ENCODE assay signal across 9 cellular contexts in the genomic region with DNA sequence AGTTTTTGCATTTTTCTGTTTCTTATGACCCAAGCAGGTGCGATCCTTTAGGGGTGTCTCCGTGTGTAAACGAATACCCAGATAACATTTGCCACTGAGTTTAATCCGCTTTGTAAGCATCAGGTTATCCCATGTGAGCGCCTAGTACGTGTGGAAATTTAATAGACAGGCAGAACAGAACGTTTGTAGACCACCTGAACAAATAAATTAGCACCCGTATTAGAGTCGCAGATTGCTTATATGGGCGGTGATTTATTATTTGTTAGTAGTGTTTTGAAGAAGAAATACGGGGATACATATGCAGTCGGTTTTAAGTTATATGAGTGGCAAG. TPM values are rescaled to one million over a fixed set of nuclear protein-coding genes. Genes with fewer than 3 reads are reported as not detected.
DNase-seq lines count a peak whose midpoint lies in the region; ATAC-seq and TF ChIP-seq lines count a peak whose summit lies in the region.
"Had no signal": no experiment of that assay in that cellular context is flagged by ENCODE, and none has a peak within 500 bp of the region (broad histone marks: within the 10 kb centered on the region; RNA-seq: fewer than 3 reads in every experiment).

No MANE protein-coding gene starts in this region.

- POLR2A ChIA-PET in HEK293T (lab: Yijun Ruan, JAX): interaction anchor here (0.5 to 3.1 kb wide), 11 partner anchors 10 to 1079 kb away, joined by 3 to 69 read pairs (median 3); a partner anchor contains a TSS

- no peak for TF ChIP-seq POLR2A in esophagus squamous epithelium (IDR thresholded peaks at IDR 0.05)

- WGBS in esophagus squamous epithelium, 2 donors: 0% methylated on average over 12 of the region's 12 CpGs

- H3K27ac ChIP-seq in esophagus squamous epithelium: peak overlapping the region; percentile 87 to 98 (median 96)

- DNase-seq in GM12865 (ENCODE audit: low read depth): no peak
- peak; percentile 10 for DNase-seq in HEK293T (ENCODE audit: extremely low spot score)
- peak; percentile 67 for DNase-seq in NCI-H69 (lab: John Stamatoyannopoulos, UW)
- no peak for DNase-seq in esophagus squamous epithelium (lab: John Stamatoyannopoulos, UW)
- DNase-seq in sciatic nerve (ENCODE audit: low spot score): no peak
- no peak for DNase-seq in activated CD8-positive, alpha-beta memory T cell treated with anti-CD3 and anti-CD28 coated beads, Interleukin-2, amount 50 U/mL, for 48 hours
- DNase-seq in NCI-H2029 (lab: John Stamatoyannopoulos, UW): no peak
- no peak for DNase-seq in cerebellum (ENCODE audit: low spot score)

- peak overlapping the region; percentile 77 for H3K4me3 ChIP-seq in GM12865 (ENCODE audit: low read depth, low read length)
- peak overlapping the region; percentile 68 to 95 (median 88) for H3K4me3 ChIP-seq in esophagus squamous epithelium

- TF ChIP-seq CTCF in GM12865 (IDR thresholded peaks at IDR 0.05; ENCODE audit: insufficient read depth, low read depth, low read length, missing control alignments) (no peak), esophagus squamous epithelium (IDR thresholded peaks at IDR 0.05) (no peak)

- CTCF ChIA-PET in HEK293T (lab: Yijun Ruan, JAX): interaction anchor here (0.9 kb wide), 1 partner anchor 11 kb away, joined by 3 read pairs; no protein-coding TSS in a partner anchor

- H3K4me1 ChIP-seq in esophagus squamous epithelium: peaks cover 4 to 38% (median 11%) of the 10 kb centered on the region in 3 donors

- H3K9me3 ChIP-seq in esophagus squamous epithelium: no peaks in the 10 kb centered on the region

- H3K36me3 ChIP-seq in esophagus squamous epithelium: peaks cover 0 to 11% (median 5%) of the 10 kb centered on the region in 3 donors

- intact Hi-C loops in esophagus squamous epithelium (cut with DNase I): no loop called here
- intact Hi-C loops in sciatic nerve (cut with DNase I): no loop called here

- peak; percentile 27 for ATAC-seq in sciatic nerve

- no peaks in the 10 kb centered on the region for H3K27me3 ChIP-seq in esophagus squamous epithelium

TF ChIP-seq in HEK293T, 16 proteins besides CTCF, POLR2A, EP300 and RAD21:
- TF ChIP-seq FOXM1 (IDR thresholded peaks at IDR 0.05; ENCODE audit: borderline replicate concordance): no peak

RNA-seq across cellular contexts. Expression of a gene that starts 0.3 kb away (rescaled TPM):
- total RNA-seq in esophagus squamous epithelium (1 to 10 TPM in 1 of 4 donors, under 1 TPM in 3; 0.15 to 2.6 (median 0.65) TPM), sciatic nerve (2.3 TPM), cerebellum (4.4 TPM)

RNA-seq across cellular contexts. Expression of a gene that starts 0.5 kb away (rescaled TPM):
- 10 to 100 TPM; 16.0 to 21.4 (median 18.2) TPM for total RNA-seq in esophagus squamous epithelium
- total RNA-seq in sciatic nerve: 63.8 TPM
- total RNA-seq in cerebellum: 26.2 TPM

RNA-seq across cellular contexts. Expression of a gene that starts 10.2 kb away (rescaled TPM):
- under 1 TPM in 1 of 4 donors, not detected in 3; 0.50 TPM for total RNA-seq in esophagus squamous epithelium
- total RNA-seq in sciatic nerve: 21.0 TPM
- total RNA-seq in cerebellum: not detected
- total RNA-seq: RPMI7951 had no signal

RNA-seq across cellular contexts. Expression of a gene that starts 39.5 kb away (rescaled TPM):
- total RNA-seq in esophagus squamous epithelium: under 1 TPM in 2 of 4 donors, not detected in 2; 0.35 to 0.95 TPM
- total RNA-seq in sciatic nerve: 0.80 TPM
- total RNA-seq in cerebellum: 0.09 TPM
- total RNA-seq: RPMI7951 had no signal

Comparison
In these comparisons a context has a peak if more than half of its experiments do, and no peak if none do; other contexts are left out.
1. DNase-seq: peak in HEK293T (single experiment) and NCI-H69 (single experiment); none in GM12865 (single experiment), esophagus squamous epithelium (single experiment), sciatic nerve (single experiment), activated CD8-positive, alpha-beta memory T cell treated with anti-CD3 and anti-CD28 coated beads, Interleukin-2, amount 50 U/mL, for 48 hours (single experiment), NCI-H2029 (single experiment) and cerebellum (single experiment).
2. RNA of a gene that starts 10.2 kb away (total RNA-seq): 21.0 TPM in sciatic nerve (single experiment); not detected in cerebellum (single experiment) and 0.50 TPM in esophagus squamous epithelium; every median in the first group is over 10 times any median in the second.